4 cellular contexts compared by ENCODE assay signal in the genomic region with DNA sequence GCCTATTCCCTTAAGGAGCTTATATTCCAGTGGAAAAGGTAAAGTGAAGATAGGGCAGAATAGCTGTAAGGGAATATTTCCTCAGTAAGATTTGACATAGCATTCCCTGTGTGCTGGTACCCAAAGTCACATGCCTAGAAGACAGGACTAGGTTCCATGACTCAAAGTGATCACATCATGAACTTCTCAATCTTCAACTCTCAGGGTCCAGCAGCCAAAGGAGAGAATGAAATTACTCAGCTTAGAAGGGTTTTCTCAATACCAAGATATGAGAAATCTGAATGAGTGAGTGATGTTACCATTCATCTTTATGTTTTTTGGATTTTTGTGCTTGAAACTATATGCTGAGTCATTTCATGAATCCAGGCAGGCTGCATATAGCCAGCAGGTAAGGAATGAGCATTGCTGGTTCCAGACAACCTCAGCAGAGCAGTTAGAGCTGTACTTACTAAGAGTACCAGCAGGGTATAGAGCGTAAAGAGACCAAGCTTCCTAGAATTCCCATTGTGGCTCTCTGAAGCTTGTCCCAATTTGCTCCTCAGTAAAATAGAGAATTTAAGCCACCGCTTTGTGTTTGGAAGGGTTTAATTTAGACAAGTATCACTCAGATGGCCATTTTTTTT.
TF ChIP-seq lines count a peak whose summit lies in the region.

No MANE protein-coding gene starts in this region.

TF ChIP-seq in SK-N-SH treated with all-trans-retinoic acid at 6 μM for 48 hours, 23 proteins besides CTCF, POLR2A, EP300 and RAD21 (continues in another document):
- TF ChIP-seq OSR1 (CRISPR knock-in tag; IDR thresholded peaks at IDR 0.05) (no peak), ARNTL (CRISPR knock-in tag; IDR thresholded peaks at IDR 0.05; ENCODE audit: borderline replicate concordance, low read depth) (no peak), BACH2 (CRISPR knock-in tag; IDR thresholded peaks at IDR 0.05; ENCODE audit: borderline replicate concordance) (no peak), ZNF70 (CRISPR knock-in tag; IDR thresholded peaks at IDR 0.05) (no peak), CSRNP3 (CRISPR knock-in tag; IDR thresholded peaks at IDR 0.05) (no peak), TSHZ2 (CRISPR knock-in tag; IDR thresholded peaks at IDR 0.05) (no peak), RARB (CRISPR knock-in tag; IDR thresholded peaks at IDR 0.05) (no peak), ISL1 (CRISPR knock-in tag; IDR thresholded peaks at IDR 0.05) (no peak)

TF ChIP-seq in SK-N-SH, 30 proteins besides CTCF, POLR2A, EP300 and RAD21:
- TF ChIP-seq, protein P1, sequence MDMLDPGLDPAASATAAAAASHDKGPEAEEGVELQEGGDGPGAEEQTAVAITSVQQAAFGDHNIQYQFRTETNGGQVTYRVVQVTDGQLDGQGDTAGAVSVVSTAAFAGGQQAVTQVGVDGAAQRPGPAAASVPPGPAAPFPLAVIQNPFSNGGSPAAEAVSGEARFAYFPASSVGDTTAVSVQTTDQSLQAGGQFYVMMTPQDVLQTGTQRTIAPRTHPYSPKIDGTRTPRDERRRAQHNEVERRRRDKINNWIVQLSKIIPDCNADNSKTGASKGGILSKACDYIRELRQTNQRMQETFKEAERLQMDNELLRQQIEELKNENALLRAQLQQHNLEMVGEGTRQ (IDR thresholded peaks at IDR 0.05; ENCODE audit: borderline replicate concordance, low read depth, low read length) = no peak
- TF ChIP-seq FOSL2 (IDR thresholded peaks at IDR 0.05; ENCODE audit: borderline replicate concordance, low read depth) = no peak
- no peak for TF ChIP-seq POLR2AphosphoS5 (IDR thresholded peaks at IDR 0.05; ENCODE audit: low read depth, low read length)
- TF ChIP-seq, protein P2, sequence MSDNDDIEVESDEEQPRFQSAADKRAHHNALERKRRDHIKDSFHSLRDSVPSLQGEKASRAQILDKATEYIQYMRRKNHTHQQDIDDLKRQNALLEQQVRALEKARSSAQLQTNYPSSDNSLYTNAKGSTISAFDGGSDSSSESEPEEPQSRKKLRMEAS (IDR thresholded peaks at IDR 0.05; ENCODE audit: low read depth) = no peak
- no peak for TF ChIP-seq TEAD4 (IDR thresholded peaks at IDR 0.05; ENCODE audit: borderline replicate concordance, insufficient read depth)
- no peak for TF ChIP-seq IRF3 (IDR thresholded peaks at IDR 0.05; ENCODE audit: low read depth, low read length)
- TF ChIP-seq SMC3 (IDR thresholded peaks at IDR 0.05; ENCODE audit: low read depth, low read length) = no peak
- no peak for TF ChIP-seq EZH2phosphoT487 (IDR thresholded peaks at IDR 0.05; ENCODE audit: borderline replicate concordance, low read depth)
- no peak for TF ChIP-seq MXI1 (IDR thresholded peaks at IDR 0.05; ENCODE audit: low read depth, low read length)
- no peak for TF ChIP-seq JUND (IDR thresholded peaks at IDR 0.05)
- TF ChIP-seq NFIC (IDR thresholded peaks at IDR 0.05; ENCODE audit: borderline replicate concordance) = no peak

TF ChIP-seq in GM23338, 12 proteins besides CTCF, POLR2A, EP300 and RAD21:
- TF ChIP-seq EZH2phosphoT487 (IDR thresholded peaks at IDR 0.05; ENCODE audit: unreplicated experiment) = no peak
- TF ChIP-seq POLR2AphosphoS5 (IDR thresholded peaks at IDR 0.05; ENCODE audit: low read depth) = no peak
- TF ChIP-seq ZNF331 (CRISPR knock-in tag; IDR thresholded peaks at IDR 0.05; ENCODE audit: low read depth) = no peak
- no peak for TF ChIP-seq CREB1 (CRISPR knock-in tag; IDR thresholded peaks at IDR 0.05; ENCODE audit: low read depth)
- TF ChIP-seq NANOG (IDR thresholded peaks at IDR 0.05; ENCODE audit: borderline replicate concordance) = no peak
- TF ChIP-seq EZH2 (IDR thresholded peaks at IDR 0.05; ENCODE audit: low read depth, unreplicated experiment) = no peak
- TF ChIP-seq JUNB (IDR thresholded peaks at IDR 0.05; ENCODE audit: unreplicated experiment) = no peak
- TF ChIP-seq ZNF114 (CRISPR knock-in tag; IDR thresholded peaks at IDR 0.05) = no peak
- no peak for TF ChIP-seq ZNF462 (CRISPR knock-in tag; IDR thresholded peaks at IDR 0.05)
- no peak for TF ChIP-seq ETS1 (IDR thresholded peaks at IDR 0.05)
TF ChIP-seq in GM23338: peak in this region for 0.

TF ChIP-seq in H1, 55 proteins besides CTCF, POLR2A, EP300 and RAD21:
- TF ChIP-seq SP2 (IDR thresholded peaks at IDR 0.05; ENCODE audit: low read length) (no peak), FOSL1 (IDR thresholded peaks at IDR 0.05; ENCODE audit: insufficient read depth, low read depth, low read length) (no peak)
- TF ChIP-seq, protein P2 (IDR thresholded peaks at IDR 0.05) = no peak
TF ChIP-seq in H1: peak in this region for 0.
